ENCODE assay signal across 18 cellular contexts in genomic region chr5:181042036-181042435, GRCh38. TPM values are rescaled to one million over a fixed set of nuclear protein-coding genes. Genes with fewer than 3 reads are reported as not detected.
"Had no signal": no experiment of that assay in that cellular context is flagged by ENCODE, and none has a peak within 500 bp of the region (broad histone marks: within the 10 kb centered on the region; RNA-seq: fewer than 3 reads in every experiment).

No MANE protein-coding gene starts in this region.

- H3K36me3 ChIP-seq: adrenal gland, esophagus squamous epithelium, vagina had no signal

- H3K9me3 Mint-ChIP-seq: activated CD4-positive, alpha-beta memory T cell treated with anti-CD3 and anti-CD28 coated beads for 36 hours; activated naive CD4-positive, alpha-beta T cell treated with anti-CD3 and anti-CD28 coated beads, Interleukin-2, amount 50 U/mL, for 24 hours; activated T-cell treated with anti-CD3 and anti-CD28 coated beads, Interleukin-2, amount 50 U/mL, for 4 hours; stimulated activated naive CD8-positive, alpha-beta T cell treated with anti-CD3 and anti-CD28 coated beads, Interleukin-15, Interleukin-2, amounts not matched to agents 100 ng/mL and 50 ng/mL, for 24 hours had no signal

- H3K4me1 Mint-ChIP-seq: activated CD4-positive, alpha-beta T cell treated with anti-CD3 and anti-CD28 coated beads for 36 hours; activated naive CD4-positive, alpha-beta T cell treated with anti-CD3 and anti-CD28 coated beads, Interleukin-2, amount 50 U/mL, for 24 hours had no signal

- H3K9me3 ChIP-seq: adrenal gland, esophagus squamous epithelium, testis, vagina had no signal

- H3K4me3 Mint-ChIP-seq: activated CD4-positive, alpha-beta memory T cell treated with anti-CD3 and anti-CD28 coated beads for 36 hours; activated CD4-positive, alpha-beta T cell treated with anti-CD3 and anti-CD28 coated beads for 36 hours; activated naive CD4-positive, alpha-beta T cell treated with anti-CD3 and anti-CD28 coated beads, Interleukin-2, amount 50 U/mL, for 24 hours; activated T-cell treated with anti-CD3 and anti-CD28 coated beads, Interleukin-2, amount 50 U/mL, for 4 hours; naive thymus-derived CD4-positive, alpha-beta T cell; stimulated activated naive CD8-positive, alpha-beta T cell treated with anti-CD3 and anti-CD28 coated beads, Interleukin-15, Interleukin-2, amounts not matched to agents 100 ng/mL and 50 ng/mL, for 24 hours; T-helper 17 cell had no signal

- H3K27ac Mint-ChIP-seq: activated CD4-positive, alpha-beta memory T cell treated with anti-CD3 and anti-CD28 coated beads for 36 hours; activated CD4-positive, alpha-beta T cell treated with anti-CD3 and anti-CD28 coated beads for 36 hours; activated naive CD4-positive, alpha-beta T cell treated with anti-CD3 and anti-CD28 coated beads, Interleukin-2, amount 50 U/mL, for 24 hours; stimulated activated naive CD8-positive, alpha-beta T cell treated with anti-CD3 and anti-CD28 coated beads, Interleukin-15, Interleukin-2, amounts not matched to agents 100 ng/mL and 50 ng/mL, for 24 hours; T-helper 17 cell had no signal

- H3K27ac ChIP-seq: testis, vagina had no signal

- H3K27me3 ChIP-seq: testis, vagina had no signal

- H3K36me3 Mint-ChIP-seq: activated CD4-positive, alpha-beta memory T cell treated with anti-CD3 and anti-CD28 coated beads for 36 hours; activated naive CD4-positive, alpha-beta T cell treated with anti-CD3 and anti-CD28 coated beads, Interleukin-2, amount 50 U/mL, for 24 hours; naive thymus-derived CD4-positive, alpha-beta T cell had no signal

- DNase-seq: activated CD4-positive, alpha-beta memory T cell treated with anti-CD3 and anti-CD28 coated beads for 36 hours; activated CD4-positive, alpha-beta T cell treated with anti-CD3 and anti-CD28 coated beads for 36 hours; activated effector memory CD4-positive, alpha-beta T cell treated with anti-CD3 and anti-CD28 coated beads, Interleukin-2, amount 50 U/mL, for 16 hours; activated T-cell treated with anti-CD3 and anti-CD28 coated beads, Interleukin-2, amount 50 U/mL, for 4 hours; caudate nucleus; esophagus squamous epithelium; glutamatergic neuron; mammary epithelial cell; naive thymus-derived CD4-positive, alpha-beta T cell; small intestine; T-helper 17 cell; testis had no signal

- H3K4me1 ChIP-seq: adrenal gland, esophagus squamous epithelium, testis, vagina had no signal

- H3K4me3 ChIP-seq: testis had no signal

- ATAC-seq: activated CD4-positive, alpha-beta T cell treated with anti-CD3 and anti-CD28 coated beads for 36 hours; activated T-cell treated with anti-CD3 and anti-CD28 coated beads, Interleukin-2, amount 50 U/mL, for 4 hours; naive thymus-derived CD4-positive, alpha-beta T cell; T-helper 17 cell had no signal

RNA-seq across cellular contexts. Expression of gene BTNL9, which starts 2.0 kb away (rescaled TPM):
- total RNA-seq: activated CD4-positive, alpha-beta memory T cell treated with anti-CD3 and anti-CD28 coated beads for 36 hours; fibroblast of villous mesenchyme had no signal
- polyA plus RNA-seq: naive thymus-derived CD4-positive, alpha-beta T cell had no signal

RNA-seq across cellular contexts. Expression of gene BTNL3, which starts 53.4 kb away (rescaled TPM):
- total RNA-seq: activated CD4-positive, alpha-beta memory T cell treated with anti-CD3 and anti-CD28 coated beads for 36 hours; activated CD4-positive, alpha-beta T cell treated with anti-CD3 and anti-CD28 coated beads for 36 hours; activated T-cell treated with anti-CD3 and anti-CD28 coated beads, Interleukin-2, amount 50 U/mL, for 4 hours; esophagus squamous epithelium; fibroblast of villous mesenchyme; mammary epithelial cell; mononuclear cell; naive thymus-derived CD4-positive, alpha-beta T cell; T-helper 17 cell; vagina had no signal
- polyA plus RNA-seq: mammary epithelial cell; naive thymus-derived CD4-positive, alpha-beta T cell had no signal
